9 cellular contexts compared by ENCODE assay signal in genomic region chr9:136578915-136579637, GRCh38. TPM values are rescaled to one million over a fixed set of nuclear protein-coding genes. Genes with fewer than 3 reads are reported as not detected.
DNase-seq lines count a peak whose midpoint lies in the region; ATAC-seq and TF ChIP-seq lines count a peak whose summit lies in the region.
"Had no signal": no experiment of that assay in that cellular context is flagged by ENCODE, and none has a peak within 500 bp of the region (broad histone marks: within the 10 kb centered on the region; RNA-seq: fewer than 3 reads in every experiment).

No MANE protein-coding gene starts in this region.

- no peaks in the 10 kb centered on the region for H3K36me3 ChIP-seq in HUES6 (ENCODE audit: control insufficient read depth, insufficient read depth, low read length)
- no peaks in the 10 kb centered on the region for H3K36me3 ChIP-seq in lower lobe of right lung

- H3K27me3 ChIP-seq in HUES6 (ENCODE audit: control insufficient read depth, insufficient read depth, low read length) (no peaks in the 10 kb centered on the region), lower lobe of right lung (ENCODE audit: low read depth) (no peaks in the 10 kb centered on the region)

- in situ Hi-C loops in Caki2 (cut with HindIII; ENCODE audit: low pct_unique_long_range_greater_than_20kb, low sequenced_read_pairs) = no loop called here

- no peak overlapping the region for H3K4me3 Mint-ChIP-seq in activated CD4-positive, alpha-beta memory T cell treated with anti-CD3 and anti-CD28 coated beads, Interleukin-2, amount 10 ng/mL, durations not matched to agents 7 days and 5 days
- no peak overlapping the region for H3K4me3 Mint-ChIP-seq in immature natural killer cell
- H3K4me3 Mint-ChIP-seq in activated T-helper 2 cell treated with anti-CD3 and anti-CD28 coated beads, Interferon-gamma antibody, Interleukin-2, Interleukin-4, amounts not matched to agents 10 μg/mL and 5 μg/mL and 100 μg/mL, durations not matched to agents 14 hours and 24 hours and 36 hours (ENCODE audit: low read depth) = no peak overlapping the region

- CTCF ChIA-PET in activated CD4-positive, alpha-beta memory T cell treated with anti-CD3 and anti-CD28 coated beads, Interleukin-2, amount 10 ng/mL, durations not matched to agents 7 days and 5 days (lab: Charles Lee) = no interaction called here

- no peak overlapping the region for H3K9ac ChIP-seq in HUES6 (ENCODE audit: low read length)
- H3K9ac ChIP-seq: KMS-11 had no signal

- peak; percentile 49 for DNase-seq in Caki2 (ENCODE audit: low read depth)
- DNase-seq in activated CD4-positive, alpha-beta memory T cell treated with anti-CD3 and anti-CD28 coated beads, Interleukin-2, amount 10 ng/mL, durations not matched to agents 7 days and 5 days = peak; percentile 20
- DNase-seq in lower lobe of right lung = no peak
- no peak for DNase-seq in immature natural killer cell
- no peak for DNase-seq in effector CD8-positive, alpha-beta T cell (lab: John Stamatoyannopoulos, UW)
- no peak for DNase-seq in activated T-helper 2 cell treated with anti-CD3 and anti-CD28 coated beads, Interferon-gamma antibody, Interleukin-2, Interleukin-4, amounts not matched to agents 10 μg/mL and 5 μg/mL and 100 μg/mL, durations not matched to agents 14 hours and 24 hours and 36 hours (ENCODE audit: low spot score)

- TF ChIP-seq CTCF in lower lobe of right lung (IDR thresholded peaks at IDR 0.05) = no peak

- no peaks in the 10 kb centered on the region for H3K9me3 Mint-ChIP-seq in activated CD4-positive, alpha-beta memory T cell treated with anti-CD3 and anti-CD28 coated beads, Interleukin-2, amount 10 ng/mL, durations not matched to agents 7 days and 5 days
- no peaks in the 10 kb centered on the region for H3K9me3 Mint-ChIP-seq in immature natural killer cell
- no peaks in the 10 kb centered on the region for H3K9me3 Mint-ChIP-seq in activated T-helper 2 cell treated with anti-CD3 and anti-CD28 coated beads, Interferon-gamma antibody, Interleukin-2, Interleukin-4, amounts not matched to agents 10 μg/mL and 5 μg/mL and 100 μg/mL, durations not matched to agents 14 hours and 24 hours and 36 hours

- H3K27ac ChIP-seq in HUES6 (ENCODE audit: low read depth, low read length) (0 out of 2 replicates have a peak overlapping the region, but pooled peaks have one; percentile 14), lower lobe of right lung (no peak overlapping the region)
- H3K27ac ChIP-seq: KMS-11 had no signal

- no peak overlapping the region for H3K27ac Mint-ChIP-seq in activated CD4-positive, alpha-beta memory T cell treated with anti-CD3 and anti-CD28 coated beads, Interleukin-2, amount 10 ng/mL, durations not matched to agents 7 days and 5 days
- peak overlapping the region in 1 of 6 donors; percentile 57 for H3K27ac Mint-ChIP-seq in immature natural killer cell
- H3K27ac Mint-ChIP-seq in activated T-helper 2 cell treated with anti-CD3 and anti-CD28 coated beads, Interferon-gamma antibody, Interleukin-2, Interleukin-4, amounts not matched to agents 10 μg/mL and 5 μg/mL and 100 μg/mL, durations not matched to agents 14 hours and 24 hours and 36 hours = no peak overlapping the region

- H3K4me1 ChIP-seq in HUES6 (ENCODE audit: control insufficient read depth, insufficient read depth, low read length) (peaks cover 18% of the 10 kb centered on the region), lower lobe of right lung (peaks cover 9% of the 10 kb centered on the region)

- no peak overlapping the region for H3K4me3 ChIP-seq in HUES6 (ENCODE audit: low read depth, low read length)
- no peak overlapping the region for H3K4me3 ChIP-seq in lower lobe of right lung

- no peaks in the 10 kb centered on the region for H3K36me3 Mint-ChIP-seq in activated CD4-positive, alpha-beta memory T cell treated with anti-CD3 and anti-CD28 coated beads, Interleukin-2, amount 10 ng/mL, durations not matched to agents 7 days and 5 days (ENCODE audit: low read depth)
- H3K36me3 Mint-ChIP-seq in immature natural killer cell = peaks cover 0 to 3% (median 0%) of the 10 kb centered on the region in 3 donors
- H3K36me3 Mint-ChIP-seq in activated T-helper 2 cell treated with anti-CD3 and anti-CD28 coated beads, Interferon-gamma antibody, Interleukin-2, Interleukin-4, amounts not matched to agents 10 μg/mL and 5 μg/mL and 100 μg/mL, durations not matched to agents 14 hours and 24 hours and 36 hours (ENCODE audit: low read depth) = no peaks in the 10 kb centered on the region

- no peaks in the 10 kb centered on the region for H3K27me3 Mint-ChIP-seq in activated CD4-positive, alpha-beta memory T cell treated with anti-CD3 and anti-CD28 coated beads, Interleukin-2, amount 10 ng/mL, durations not matched to agents 7 days and 5 days
- H3K27me3 Mint-ChIP-seq in immature natural killer cell (ENCODE audit: low read depth in 3 of 3) = peaks cover 3 to 12% (median 4%) of the 10 kb centered on the region in 3 donors
- H3K27me3 Mint-ChIP-seq in activated T-helper 2 cell treated with anti-CD3 and anti-CD28 coated beads, Interferon-gamma antibody, Interleukin-2, Interleukin-4, amounts not matched to agents 10 μg/mL and 5 μg/mL and 100 μg/mL, durations not matched to agents 14 hours and 24 hours and 36 hours (ENCODE audit: low read depth) = no peaks in the 10 kb centered on the region

- POLR2A ChIA-PET in activated CD4-positive, alpha-beta memory T cell treated with anti-CD3 and anti-CD28 coated beads, Interleukin-2, amount 10 ng/mL, durations not matched to agents 7 days and 5 days (lab: Charles Lee) = no interaction called here

- H3K9me3 ChIP-seq in HUES6 (ENCODE audit: control insufficient read depth, insufficient read depth, low read depth, low read length) = no peaks in the 10 kb centered on the region
- H3K9me3 ChIP-seq in lower lobe of right lung = no peaks in the 10 kb centered on the region

- intact Hi-C loops in lower lobe of right lung (cut with DNase I) = no loop called here
- intact Hi-C loops in activated T-helper 2 cell treated with anti-CD3 and anti-CD28 coated beads, Interferon-gamma antibody, Interleukin-2, Interleukin-4, amounts not matched to agents 10 μg/mL and 5 μg/mL and 100 μg/mL, durations not matched to agents 14 hours and 24 hours and 36 hours (cut with micrococcal nuclease) = no loop called here

- ATAC-seq in lower lobe of right lung (peak; percentile 20 to 47), HG03175 (IDR thresholded peaks at IDR 0.05; ENCODE audit: unreplicated experiment) (no peak)

- peaks cover 2% of the 10 kb centered on the region for H3K4me1 Mint-ChIP-seq in activated CD4-positive, alpha-beta memory T cell treated with anti-CD3 and anti-CD28 coated beads, Interleukin-2, amount 10 ng/mL, durations not matched to agents 7 days and 5 days
- H3K4me1 Mint-ChIP-seq in immature natural killer cell = peaks cover 20 to 25% of the 10 kb centered on the region in 2 donors
- no peaks in the 10 kb centered on the region for H3K4me1 Mint-ChIP-seq in activated T-helper 2 cell treated with anti-CD3 and anti-CD28 coated beads, Interferon-gamma antibody, Interleukin-2, Interleukin-4, amounts not matched to agents 10 μg/mL and 5 μg/mL and 100 μg/mL, durations not matched to agents 14 hours and 24 hours and 36 hours (ENCODE audit: low read depth)

RNA-seq across cellular contexts. Expression of gene NOTCH1, which starts 33.2 kb away (rescaled TPM):
- 7.2 and 7.9 TPM in 2 replicates for total RNA-seq in Caki2 (2014; rRNA removed; shearing (Covaris generic); ENCODE audit: low replicate concordance)
- 10 to 100 TPM; 58.8 to 59.8 TPM for total RNA-seq in activated CD4-positive, alpha-beta memory T cell treated with anti-CD3 and anti-CD28 coated beads, Interleukin-2, amount 10 ng/mL, durations not matched to agents 7 days and 5 days
- total RNA-seq in lower lobe of right lung = 91.4 TPM
- 10 to 100 TPM in 1 of 3 donors, 1 to 10 TPM in 1, under 1 TPM in 1; 0.98 to 22.8 (median 4.3) TPM for polyA plus RNA-seq in immature natural killer cell
- 81.3 and 83.8 TPM in 2 replicates for total RNA-seq in activated T-helper 2 cell treated with anti-CD3 and anti-CD28 coated beads, Interferon-gamma antibody, Interleukin-2, Interleukin-4, amounts not matched to agents 10 μg/mL and 5 μg/mL and 100 μg/mL, durations not matched to agents 14 hours and 24 hours and 36 hours

Comparison
In these comparisons a context has a peak if more than half of its experiments do, and no peak if none do; other contexts are left out.
1. DNase-seq: peak in Caki2 (single experiment) and activated CD4-positive, alpha-beta memory T cell treated with anti-CD3 and anti-CD28 coated beads, Interleukin-2, amount 10 ng/mL, durations not matched to agents 7 days and 5 days (single experiment); none in lower lobe of right lung (single experiment), immature natural killer cell (0 of 3), effector CD8-positive, alpha-beta T cell (single experiment) and activated T-helper 2 cell treated with anti-CD3 and anti-CD28 coated beads, Interferon-gamma antibody, Interleukin-2, Interleukin-4, amounts not matched to agents 10 μg/mL and 5 μg/mL and 100 μg/mL, durations not matched to agents 14 hours and 24 hours and 36 hours (single experiment).